1 cellular context compared by ENCODE assay signal in genomic region chr2:176099159-176099736, GRCh38.
TF ChIP-seq lines count a peak whose summit lies in the region.

No MANE protein-coding gene starts in this region.

TF ChIP-seq in GM23338, 12 proteins besides CTCF, POLR2A, EP300 and RAD21 (continued from another document):
- no peak for TF ChIP-seq POLR2AphosphoS5 (IDR thresholded peaks at IDR 0.05; ENCODE audit: low read depth)
- no peak for TF ChIP-seq ZNF462 (CRISPR knock-in tag; IDR thresholded peaks at IDR 0.05)
- no peak for TF ChIP-seq STAT1 (IDR thresholded peaks at IDR 0.05; ENCODE audit: unreplicated experiment)
- no peak for TF ChIP-seq REST (IDR thresholded peaks at IDR 0.05; ENCODE audit: unreplicated experiment)
- no peak for TF ChIP-seq ETS1 (IDR thresholded peaks at IDR 0.05)
- peak; percentile 27 for TF ChIP-seq EZH2phosphoT487 (IDR thresholded peaks at IDR 0.05; ENCODE audit: unreplicated experiment)
- no peak for TF ChIP-seq ZNF114 (CRISPR knock-in tag; IDR thresholded peaks at IDR 0.05)
TF ChIP-seq in GM23338: peak in this region for 2.
